Comparison of ENCODE assay signal across 31 cellular contexts in genomic region chr4:83828601-83829000, GRCh38.
"Had no signal": no experiment of that assay in that cellular context is flagged by ENCODE, and none has a peak within 500 bp of the region (broad histone marks: within the 10 kb centered on the region; RNA-seq: fewer than 3 reads in every experiment).

No MANE protein-coding gene starts in this region.

- ATAC-seq: activated CD8-positive, alpha-beta memory T cell treated with anti-CD3 and anti-CD28 coated beads, Interleukin-2, amount 10 ng/mL, durations not matched to agents 7 days and 5 days; activated CD8-positive, alpha-beta T cell treated with anti-CD3 and anti-CD28 coated beads for 36 hours; activated naive CD4-positive, alpha-beta T cell treated with anti-CD3 and anti-CD28 coated beads, Interleukin-2, amount 50 U/mL, for 72 hours; gastrocnemius medialis; left cardiac atrium; left ventricle myocardium superior; sciatic nerve; stimulated activated naive B cell treated with anti-CD40 and anti-IgM and Interleukin-4, amounts not matched to agents 10 μg/mL and 1 μg/mL and 100 μg/mL, for 72 hours had no signal

- H3K27ac ChIP-seq: cardiac muscle cell, colonic mucosa, epithelial cell of prostate, esophagus squamous epithelium, gastrocnemius medialis, neutrophil, stomach, thyroid gland, upper lobe of left lung, vagina had no signal

- H3K4me3 ChIP-seq: cardiac muscle cell, colonic mucosa, esophagus squamous epithelium, gastrocnemius medialis, stomach, thyroid gland, upper lobe of left lung, vagina had no signal

- H3K27me3 ChIP-seq: cardiac muscle cell, colonic mucosa, esophagus squamous epithelium, gastrocnemius medialis, neutrophil, stomach, thyroid gland, upper lobe of left lung, vagina had no signal

- H3K4me1 ChIP-seq: colonic mucosa, esophagus squamous epithelium, gastrocnemius medialis, stomach, thyroid gland, upper lobe of left lung, vagina had no signal

- H3K9me3 ChIP-seq: colonic mucosa, esophagus squamous epithelium, gastrocnemius medialis, neutrophil, stomach, thyroid gland, upper lobe of left lung, vagina had no signal

- H3K36me3 ChIP-seq: cardiac muscle cell, colonic mucosa, esophagus squamous epithelium, gastrocnemius medialis, neutrophil, stomach, thyroid gland, upper lobe of left lung, vagina had no signal

- DNase-seq: activated B cell treated with CpG ODN at 0.5 μM for 24 hours; activated CD4-positive, alpha-beta T cell treated with anti-CD3 and anti-CD28 coated beads, Interleukin-2, amount 50 U/mL, for 1 hour; activated CD8-positive, alpha-beta memory T cell treated with anti-CD3 and anti-CD28 coated beads, Interleukin-2, amount 10 ng/mL, durations not matched to agents 7 days and 5 days; activated CD8-positive, alpha-beta T cell treated with anti-CD3 and anti-CD28 coated beads for 36 hours; activated naive CD4-positive, alpha-beta T cell; activated T-cell treated with anti-CD3 and anti-CD28 coated beads, Interleukin-2, amount 50 U/mL, for 48 hours; aorta; cerebellar nuclear complex; colonic mucosa; effector CD8-positive, alpha-beta T cell; esophagus squamous epithelium; gastrocnemius medialis; glutamatergic neuron; left cardiac atrium; left ventricle myocardium superior; naive B cell; nephron progenitor cell; small intestine; stimulated activated CD4-positive, alpha-beta T cell treated with anti-CD3 and anti-CD28 coated beads, Interleukin-1b, Interleukin-23, amount 100 ng/mL, for 48 hours; stimulated activated CD4-positive, alpha-beta T cell treated with anti-CD3 and anti-CD28 coated beads, Interleukin-4, amount 100 ng/mL, for 4 hours; stimulated activated CD8-positive, alpha-beta memory T cell treated with anti-CD3 and anti-CD28 coated beads, Interleukin-4, amount 100 ng/mL, for 48 hours; stimulated activated naive B cell treated with anti-CD40 and anti-IgM and Interleukin-4, amounts not matched to agents 10 μg/mL and 1 μg/mL and 100 μg/mL, for 72 hours; stomach; thyroid gland; upper lobe of left lung had no signal
